In genomic region chr1:180522204-180522497, GRCh38 we compare ENCODE assay signal across 22 cellular contexts. TPM values are rescaled to one million over a fixed set of nuclear protein-coding genes. Genes with fewer than 3 reads are reported as not detected.
DNase-seq lines count a peak whose midpoint lies in the region; ATAC-seq and TF ChIP-seq lines count a peak whose summit lies in the region.
"Had no signal": no experiment of that assay in that cellular context is flagged by ENCODE, and none has a peak within 500 bp of the region (broad histone marks: within the 10 kb centered on the region; RNA-seq: fewer than 3 reads in every experiment).

No MANE protein-coding gene starts in this region.

- dilution Hi-C loops in IMR-90 (cut with HindIII; ENCODE audit: low sequenced_read_pairs, unreplicated experiment): no loop called here

- ATAC-seq in IMR-90 (ENCODE audit: low read depth): no peak
- ATAC-seq: activated CD4-positive, CD25-positive, alpha-beta regulatory T cell treated with anti-CD3 and anti-CD28 coated beads, Interleukin-2, amount 50 U/mL, for 24 hours; activated naive CD8-positive, alpha-beta T cell treated with anti-CD3 and anti-CD28 coated beads, Interleukin-2, amount 50 U/mL, for 24 hours had no signal

- peak overlapping the region; percentile 41; the same call in 1 of the 2 replicates for H3K27ac ChIP-seq in IMR-90 (ENCODE audit: insufficient read depth, low read length)
- H3K27ac ChIP-seq in smooth muscle cell (ENCODE audit: low read depth): peak overlapping the region; percentile 84
- H3K27ac ChIP-seq: parathyroid adenoma, SJCRH30 had no signal

- TF ChIP-seq CTCF in IMR-90 (conservative IDR thresholded peaks at IDR 0.05; ENCODE audit: low read depth, low read length) (no peak), MCF 10A (IDR thresholded peaks at IDR 0.05; ENCODE audit: unreplicated experiment) (no peak), smooth muscle cell (IDR thresholded peaks at IDR 0.05; ENCODE audit: borderline replicate concordance, insufficient read depth, poor library complexity, severe bottlenecking) (no peak), HFFc6 (IDR thresholded peaks at IDR 0.05) (no peak)

- H3K27ac Mint-ChIP-seq in MCF 10A (ENCODE audit: low read depth, unreplicated experiment) (peak overlapping the region; percentile 82), HFFc6 (no peak overlapping the region)
- H3K27ac Mint-ChIP-seq: activated naive CD8-positive, alpha-beta T cell treated with anti-CD3 and anti-CD28 coated beads, Interleukin-2, amount 50 U/mL, for 24 hours; naive B cell had no signal

- H2AK5ac ChIP-seq in IMR-90 (ENCODE audit: low read depth, low read length): peak overlapping the region; percentile 52; the same call in 1 of the 2 replicates

- H3K9me3 ChIP-seq in IMR-90 (ENCODE audit: control insufficient read depth, insufficient read depth, low read length) (peaks cover 2% of the 10 kb centered on the region; the same call in 1 of the 2 replicates), smooth muscle cell (replicated peaks; ENCODE audit: low read depth) (no peaks in the 10 kb centered on the region)
- H3K9me3 ChIP-seq: BE2C, SJCRH30 had no signal

- no peak for DNase-seq in IMR-90
- peak; percentile 99 for DNase-seq in MCF 10A (ENCODE audit: unreplicated experiment)
- DNase-seq in islet precursor cell: peak; percentile 91
- DNase-seq in smooth muscle cell (lab: John Stamatoyannopoulos, UW; ENCODE audit: unreplicated experiment): no peak
- no peak for DNase-seq in activated effector memory CD4-positive, alpha-beta T cell treated with Interleukin-2 at 50 U/mL for 16 hours
- no peak for DNase-seq in kidney tubule cell (ENCODE audit: low spot score)
- DNase-seq in HFFc6: no peak
- DNase-seq: activated CD8-positive, alpha-beta memory T cell treated with anti-CD3 and anti-CD28 coated beads for 24 hours; activated naive CD8-positive, alpha-beta T cell treated with anti-CD3 and anti-CD28 coated beads, Interleukin-2, amount 50 U/mL, for 24 hours; BE2C; effector CD4-positive, alpha-beta T cell; hippocampal formation; naive B cell; NCI-H1694 treated with DMSO at 0.1 percent for 48 hours; NCI-H446 treated with DMSO at 0.1 percent for 48 hours; SJCRH30; stimulated activated CD4-positive, alpha-beta T cell treated with anti-CD3 and anti-CD28 coated beads, Interleukin-12 subunit alpha, Interleukin-12 subunit beta, amount 100 ng/mL, for 4 hours had no signal

- no peak overlapping the region for H2AK9ac ChIP-seq in IMR-90 (replicated peaks; ENCODE audit: low read depth, low read length, poor library complexity)

- CTCF ChIA-PET in IMR-90 (lab: Yijun Ruan, JAX): interaction anchor here (1.0 kb wide), 1 partner anchor 341 kb away, joined by 3 read pairs; no protein-coding TSS in a partner anchor
- CTCF ChIA-PET in MCF 10A (lab: Yijun Ruan, JAX): interaction anchor here (1.0 to 13.2 kb wide), 9 partner anchors 8 to 341 kb away, joined by 3 to 253 read pairs (median 4); partner anchors contain the start of gene XPR1

- in situ Hi-C loops in IMR-90 (cut with MboI; ENCODE audit: low sequenced_read_pairs): no loop called here

- peak overlapping the region in 1 of 2 experiments; percentile 48; a peak in 1 of 4 replicates for H4K8ac ChIP-seq in IMR-90 (ENCODE audit: low read depth in 2 of 2, low read length in 2 of 2)

- no peaks in the 10 kb centered on the region for H3K79me1 ChIP-seq in IMR-90 (ENCODE audit: low read depth in 1 of 2, low read length in 2 of 2)

- POLR2A ChIA-PET in IMR-90 (lab: Charles Lee; ENCODE audit: unreplicated experiment) (no interaction called here), MCF 10A (lab: Yijun Ruan, JAX) (interaction anchor here (0.6 to 4.5 kb wide), 23 partner anchors 8 to 619 kb away, joined by 3 to 63 read pairs (median 4); partner anchors contain the start of genes ACBD6 and XPR1)

- H3K27me3 ChIP-seq in IMR-90 (ENCODE audit: control insufficient read depth, insufficient read depth, low read length): no peaks in the 10 kb centered on the region
- H3K27me3 ChIP-seq in smooth muscle cell (ENCODE audit: low read depth): no peaks in the 10 kb centered on the region
- H3K27me3 ChIP-seq: BE2C, cardiac muscle cell, SJCRH30 had no signal

- TF ChIP-seq POLR2A in IMR-90 (IDR thresholded peaks at IDR 0.05; ENCODE audit: low read depth, low read length): no peak

- H2AFZ ChIP-seq in IMR-90 (replicated peaks; ENCODE audit: low read length, poor library complexity): no peak overlapping the region
- H2AFZ ChIP-seq in smooth muscle cell (ENCODE audit: low read depth): no peak overlapping the region
- H2AFZ ChIP-seq: parathyroid adenoma had no signal

- H2BK120ac ChIP-seq in IMR-90 (ENCODE audit: low read depth, low read length): peak overlapping the region; percentile 67

- peak overlapping the region; percentile 49 for H3K4ac ChIP-seq in IMR-90 (ENCODE audit: low read depth, low read length)

- H3K9me1 ChIP-seq in IMR-90 (ENCODE audit: insufficient read depth, low read length): peaks cover 18% of the 10 kb centered on the region

- H4K5ac ChIP-seq in IMR-90 (ENCODE audit: low read depth, low read length): peak overlapping the region; percentile 24; the same call in 1 of the 2 replicates

- no peaks in the 10 kb centered on the region for H3F3A ChIP-seq in smooth muscle cell (ENCODE audit: low read depth)

- H2BK20ac ChIP-seq in IMR-90 (ENCODE audit: low read depth, low read length): peak overlapping the region; percentile 60

- H3K4me1 Mint-ChIP-seq in MCF 10A (ENCODE audit: insufficient read depth, unreplicated experiment) (peaks cover 65% of the 10 kb centered on the region), HFFc6 (ENCODE audit: low read depth) (peaks cover 38% of the 10 kb centered on the region)
- H3K4me1 Mint-ChIP-seq: activated naive CD8-positive, alpha-beta T cell treated with anti-CD3 and anti-CD28 coated beads, Interleukin-2, amount 50 U/mL, for 24 hours had no signal

- H3K4me3 Mint-ChIP-seq in MCF 10A (ENCODE audit: unreplicated experiment) (peak overlapping the region; percentile 34), HFFc6 (no peak overlapping the region)
- H3K4me3 Mint-ChIP-seq: activated naive CD8-positive, alpha-beta T cell treated with anti-CD3 and anti-CD28 coated beads, Interleukin-2, amount 50 U/mL, for 24 hours; naive B cell had no signal

- H2BK15ac ChIP-seq in IMR-90 (ENCODE audit: low read depth, low read length): peak overlapping the region; percentile 29; the same call in 1 of the 3 replicates

- H3K27me3 Mint-ChIP-seq in MCF 10A (ENCODE audit: insufficient read depth, unreplicated experiment) (no peaks in the 10 kb centered on the region), HFFc6 (ENCODE audit: insufficient read depth) (no peaks in the 10 kb centered on the region)

- H3K36me3 ChIP-seq in IMR-90 (ENCODE audit: control insufficient read depth, insufficient read depth, low read length): no peaks in the 10 kb centered on the region
- no peaks in the 10 kb centered on the region for H3K36me3 ChIP-seq in smooth muscle cell (ENCODE audit: low read depth)
- H3K36me3 ChIP-seq: BE2C, cardiac muscle cell, SJCRH30 had no signal

- no peak overlapping the region for H2BK5ac ChIP-seq in IMR-90 (ENCODE audit: low read depth, low read length, poor library complexity, severe bottlenecking)

- H3K9ac ChIP-seq in IMR-90 (ENCODE audit: low read depth, low read length): no peak overlapping the region
- H3K9ac ChIP-seq in smooth muscle cell (ENCODE audit: low read depth): peak overlapping the region; percentile 31
- H3K9ac ChIP-seq: parathyroid adenoma had no signal

- H3K36me3 Mint-ChIP-seq in MCF 10A (ENCODE audit: insufficient read depth, unreplicated experiment) (peaks cover 7% of the 10 kb centered on the region), HFFc6 (ENCODE audit: low read depth) (no peaks in the 10 kb centered on the region)
- H3K36me3 Mint-ChIP-seq: naive B cell had no signal

- H3K56ac ChIP-seq in IMR-90 (ENCODE audit: extremely low read depth, insufficient read depth, low read length): no peak overlapping the region

- no peak for TF ChIP-seq RAD21 in IMR-90 (IDR thresholded peaks at IDR 0.05; ENCODE audit: low read length)

- H3K4me2 ChIP-seq in IMR-90 (ENCODE audit: low read depth, low read length) (no peak overlapping the region), smooth muscle cell (peak overlapping the region; percentile 49)

- H3K79me2 ChIP-seq in smooth muscle cell (ENCODE audit: low read depth): no peaks in the 10 kb centered on the region
- H3K79me2 ChIP-seq: parathyroid adenoma had no signal

- H3K23ac ChIP-seq in IMR-90 (ENCODE audit: low read depth, low read length): peak overlapping the region; percentile 68; the same call in 1 of the 2 replicates

- H3K18ac ChIP-seq in IMR-90 (ENCODE audit: low read depth, low read length): peak overlapping the region; percentile 40

- H3K9me3 Mint-ChIP-seq in MCF 10A (ENCODE audit: unreplicated experiment) (peaks cover 9% of the 10 kb centered on the region), HFFc6 (no peaks in the 10 kb centered on the region)
- H3K9me3 Mint-ChIP-seq: activated naive CD8-positive, alpha-beta T cell treated with anti-CD3 and anti-CD28 coated beads, Interleukin-2, amount 50 U/mL, for 24 hours; naive B cell had no signal

- WGBS in IMR-90 (ENCODE audit: extremely low coverage in 2 of 2, insufficient read length in 1 of 2), 2 experiments: no CpG with 5 or more reads among the region's 7 CpGs
- WGBS in smooth muscle cell (ENCODE audit: low lambda C conversion rate): 19% methylated on average over 7 of the region's 7 CpGs

- H3K4me1 ChIP-seq in IMR-90 (ENCODE audit: control insufficient read depth, insufficient read depth, low read length) (peaks cover 23% of the 10 kb centered on the region), smooth muscle cell (ENCODE audit: low read depth) (no peaks in the 10 kb centered on the region)
- H3K4me1 ChIP-seq: parathyroid adenoma had no signal

- H4K91ac ChIP-seq in IMR-90 (ENCODE audit: insufficient read depth, low read depth, low read length): no peak overlapping the region

- H3K14ac ChIP-seq in IMR-90 (replicated peaks; ENCODE audit: low read depth, low read length): 0 out of 2 replicates have a peak overlapping the region, but pooled peaks have one; percentile 38

- BruUV-seq in IMR-90 (replicated peaks; lab: Mats Ljungman, UMichigan) (no TSS peak), MCF 10A (replicated peaks; lab: Mats Ljungman, UMichigan) (no TSS peak)

- no peak overlapping the region for H3K4me3 ChIP-seq in IMR-90 (ENCODE audit: insufficient read depth, low read depth, low read length)
- H3K4me3 ChIP-seq in smooth muscle cell: no peak overlapping the region
- H3K4me3 ChIP-seq: cardiac muscle cell, SJCRH30 had no signal

- intact Hi-C loops in IMR-90 (cut with micrococcal nuclease) (no loop called here), MCF 10A (cut with micrococcal nuclease) (no loop called here)

- H4K20me1 ChIP-seq in IMR-90 (ENCODE audit: insufficient read depth, low read length): no peaks in the 10 kb centered on the region
- H4K20me1 ChIP-seq in smooth muscle cell (ENCODE audit: low read depth): no peaks in the 10 kb centered on the region

RNA-seq across cellular contexts. Expression of gene ACBD6, which starts 19.8 kb away (rescaled TPM):
- 52.5 and 83.3 TPM in 2 replicates for total RNA-seq in IMR-90 (2012; rRNA removed)
- polyA plus RNA-seq in IMR-90 (2012; rRNA removed): 54.4 and 59.1 TPM in 2 replicates
- polyA plus RNA-seq in IMR-90 (2012; cell fraction: cytosol; rRNA removed): 32.3 and 41.6 TPM in 2 replicates
- polyA plus RNA-seq in IMR-90 (2012; cell fraction: nucleus; rRNA removed; ENCODE audit: low replicate concordance): 95.2 and 130 TPM in 2 replicates
- 123 and 136 TPM in 2 replicates for total RNA-seq in MCF 10A (2022)
- total RNA-seq in smooth muscle cell: 45.9 and 48.7 TPM in 2 replicates
- polyA plus RNA-seq in smooth muscle cell: 43.0 and 44.1 TPM in 2 replicates
- total RNA-seq in HFFc6 (2021; fragmentation: NEBNext Ultra II Directional; extraction: Animal tissue kit (Norgen Biotek cat#: 25700)): 10 to 100 TPM; 21.1 to 29.5 (median 27.0) TPM

RNA-seq across cellular contexts. Expression of gene OVAAL, which starts 36.6 kb away (rescaled TPM):
- not detected in 2 replicates for total RNA-seq in IMR-90 (2012; rRNA removed)
- polyA plus RNA-seq in IMR-90 (2012; rRNA removed): not detected in 2 replicates
- polyA plus RNA-seq in IMR-90 (2012; cell fraction: cytosol; rRNA removed): 0.03 TPM in 1 of 2 replicates, not detected in the other
- polyA plus RNA-seq in IMR-90 (2012; cell fraction: nucleus; rRNA removed; ENCODE audit: low replicate concordance): not detected in 2 replicates
- not detected in 2 replicates for total RNA-seq in MCF 10A (2022)
- not detected in 2 replicates for total RNA-seq in smooth muscle cell
- not detected in 2 replicates for polyA plus RNA-seq in smooth muscle cell
- total RNA-seq in HFFc6 (2021; fragmentation: NEBNext Ultra II Directional; extraction: Animal tissue kit (Norgen Biotek cat#: 25700)): not detected
- total RNA-seq: left lobe of liver; SJCRH30; T-helper 2 cell treated with Interferon-gamma antibody and Interleukin-4, amounts not matched to agents 100 ng/mL and 5 ng/mL, for 36 hours had no signal

Comparison
In these comparisons a context has a peak if more than half of its experiments do, and no peak if none do; other contexts are left out.
1. DNase-seq: peak in MCF 10A (single experiment) and islet precursor cell (single experiment); none in IMR-90 (single experiment), smooth muscle cell (single experiment), activated effector memory CD4-positive, alpha-beta T cell treated with Interleukin-2 at 50 U/mL for 16 hours (single experiment), kidney tubule cell (single experiment) and HFFc6 (single experiment).